11 cellular contexts compared by ENCODE assay signal in the genomic region with DNA sequence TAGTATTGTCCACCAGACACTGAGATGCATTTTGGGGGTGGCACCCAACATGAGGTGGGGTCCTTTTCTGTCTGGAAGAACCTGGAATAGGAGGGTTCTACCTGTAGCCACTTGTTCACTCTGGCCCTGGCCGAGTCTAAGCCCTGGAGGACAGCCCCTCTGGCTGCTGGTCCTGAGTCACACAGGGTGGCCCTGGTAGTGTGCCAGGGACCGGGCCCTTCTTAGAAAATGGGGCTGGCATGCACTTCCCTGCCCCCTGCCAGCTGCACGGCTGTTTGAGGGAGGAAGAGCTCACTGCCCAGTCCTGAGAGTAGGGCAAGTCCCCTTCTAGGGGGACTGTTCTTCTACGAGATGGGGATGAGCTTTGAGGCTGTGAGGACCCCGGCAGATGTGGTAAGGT. TPM values are rescaled to one million over a fixed set of nuclear protein-coding genes. Genes with fewer than 3 reads are reported as not detected.
DNase-seq lines count a peak whose midpoint lies in the region; ATAC-seq and TF ChIP-seq lines count a peak whose summit lies in the region.
"Had no signal": no experiment of that assay in that cellular context is flagged by ENCODE, and none has a peak within 500 bp of the region (broad histone marks: within the 10 kb centered on the region; RNA-seq: fewer than 3 reads in every experiment).

No MANE protein-coding gene starts in this region.

- H2BK120ac ChIP-seq in H9 (ENCODE audit: low read depth, low read length, poor library complexity, severe bottlenecking), result no peak overlapping the region

- no peak overlapping the region for H3K14ac ChIP-seq in H9 (ENCODE audit: insufficient read depth, low read length)

- no peak overlapping the region for H3K9ac ChIP-seq in H9 (ENCODE audit: extremely low read depth, insufficient read length, low read length)

- H3K4me1 ChIP-seq in H9 (ENCODE audit: insufficient read depth, low read length) (peaks cover 9% of the 10 kb centered on the region; the same call in 1 of the 2 replicates), HAP-1 (peaks cover 7% of the 10 kb centered on the region)

- no peak overlapping the region for H2AK5ac ChIP-seq in H9 (ENCODE audit: insufficient read length, low read length)

- H3K36me3 ChIP-seq in HAP-1 (replicated peaks), result peaks cover 30% of the 10 kb centered on the region

- no peak overlapping the region for H2BK12ac ChIP-seq in H9 (ENCODE audit: insufficient read length, low read depth, low read length)

- H3K4me1 Mint-ChIP-seq in H9 (peaks cover 26 to 36% of the 10 kb centered on the region in 2 experiments), T-cell (peaks cover 7 to 16% (median 16%) of the 10 kb centered on the region in 3 donors)

- H3K9me3 Mint-ChIP-seq in H9, result no peaks in the 10 kb centered on the region
- no peaks in the 10 kb centered on the region for H3K9me3 Mint-ChIP-seq in T-cell

- H2BK5ac ChIP-seq in H9 (ENCODE audit: insufficient read length, low read length), result no peak overlapping the region

- H2BK20ac ChIP-seq in H9 (ENCODE audit: low read depth, low read length, poor library complexity, severe bottlenecking), result no peak overlapping the region

- no peak for TF ChIP-seq CTCF in H9 (conservative IDR thresholded peaks at IDR 0.05)
- TF ChIP-seq CTCF in GM13976 (IDR thresholded peaks at IDR 0.05; ENCODE audit: borderline replicate concordance, control extremely low read depth, extremely low read depth, insufficient read depth, missing control alignments), result no peak

- no peak overlapping the region for H4K91ac ChIP-seq in H9 (ENCODE audit: insufficient read length, low read depth, low read length)

- H2BK15ac ChIP-seq in H9 (ENCODE audit: low read depth, low read length), result no peak overlapping the region

- no peaks in the 10 kb centered on the region for H4K20me1 ChIP-seq in H9 (ENCODE audit: control insufficient read depth, insufficient read depth, insufficient read length)

- CTCF ChIA-PET in T-cell (lab: Charles Lee), result no interaction called here

- no peak overlapping the region for H3K23ac ChIP-seq in H9 (ENCODE audit: insufficient read length, low read depth, low read length)

- no peak overlapping the region for H2AFZ ChIP-seq in H9 (ENCODE audit: low read length)

- H3K36me3 Mint-ChIP-seq in H9 (ENCODE audit: insufficient read depth in 1 of 3, low read depth in 3 of 3), result peaks cover 24 to 44% (median 37%) of the 10 kb centered on the region in 3 experiments; a peak in 6 of 7 replicates
- H3K36me3 Mint-ChIP-seq in T-cell, result peaks cover 3% of the 10 kb centered on the region

- H4K8ac ChIP-seq in H9 (replicated peaks; ENCODE audit: insufficient read length, low read depth, low read length), result no peak overlapping the region

- no peak for ATAC-seq in T-cell (replicated peaks in 1 of 4)
- ATAC-seq in GM19023 (IDR thresholded peaks at IDR 0.05; ENCODE audit: unreplicated experiment), result no peak

- H3K27me3 ChIP-seq in H9 (ENCODE audit: insufficient read depth, low read length), result no peaks in the 10 kb centered on the region
- no peaks in the 10 kb centered on the region for H3K27me3 ChIP-seq in HAP-1 (ENCODE audit: low read depth)
- H3K27me3 ChIP-seq: upper lobe of left lung had no signal

- no CpG with 5 or more reads among the region's 5 CpGs for WGBS in H9 (ENCODE audit: extremely low coverage, insufficient read length, low lambda C conversion rate)

- POLR2A ChIA-PET in T-cell (lab: Charles Lee), result no interaction called here

- H3K4me3 Mint-ChIP-seq in H9 (peak overlapping the region; percentile 85 to 98; a peak in 4 of 5 replicates), T-cell (peak overlapping the region in 1 of 3 donors; percentile 89)

- H3K4me2 ChIP-seq in H9 (ENCODE audit: insufficient read depth, insufficient read length, low read length), result peak overlapping the region; percentile 19

- H3K56ac ChIP-seq in H9 (ENCODE audit: insufficient read length, low read depth, low read length), result no peak overlapping the region

- peaks cover 3% of the 10 kb centered on the region for H3K79me1 ChIP-seq in H9 (ENCODE audit: insufficient read depth, low read depth, low read length, poor library complexity, severe bottlenecking)

- no peak overlapping the region for H3K4me3 ChIP-seq in HAP-1

- H3K9me3 ChIP-seq in H9 (ENCODE audit: control insufficient read depth, low read depth, low read length) (no peaks in the 10 kb centered on the region), HAP-1 (no peaks in the 10 kb centered on the region)
- H3K9me3 ChIP-seq: upper lobe of left lung had no signal

- in situ Hi-C loops in HAP-1 (cut with MboI; ENCODE audit: low sequenced_read_pairs), result loop anchor here (25.0 kb wide), 1 partner anchor 859 kb away; a partner anchor contains a TSS
- in situ Hi-C loops in GM13976 (cut with MboI; ENCODE audit: low sequenced_read_pairs, unreplicated experiment), result no loop called here

- no peak overlapping the region for H3K18ac ChIP-seq in H9 (ENCODE audit: insufficient read length, low read depth, low read length)

- no peak overlapping the region for H3T11ph ChIP-seq in H9 (ENCODE audit: low read length)

- no peak overlapping the region for H3K4ac ChIP-seq in H9 (ENCODE audit: low read depth, low read length)

- peak; percentile 64 for DNase-seq in Ammon's horn (ENCODE audit: low spot score)
- no peak for DNase-seq in H9
- peak; percentile 53 for DNase-seq in astrocyte of the hippocampus (ENCODE audit: low read depth, low spot score)
- peak; percentile 63 for DNase-seq in myocyte (ENCODE audit: low read depth)
- no peak for DNase-seq in HAP-1 (ENCODE audit: low spot score in 2 of 2)
- no peak for DNase-seq in GM13976 (ENCODE audit: low spot score)
- no peak for DNase-seq in T-cell
- DNase-seq: left cardiac atrium, NCI-H1417 treated with DMSO at 0.1 percent for 48 hours had no signal

- H3K79me2 ChIP-seq in H9 (ENCODE audit: insufficient read depth, low read length), result no peaks in the 10 kb centered on the region; the same call in 1 of the 2 replicates

- H3K27ac Mint-ChIP-seq in H9 (peak overlapping the region; percentile 34 to 86 (median 76); a peak in 3 of 7 replicates), T-cell (no peak overlapping the region)

- no peak overlapping the region for H4K5ac ChIP-seq in H9 (ENCODE audit: insufficient read length, low read depth, low read length)

- H3K27ac ChIP-seq in H9 (ENCODE audit: insufficient read length, low read depth, low read length), result no peak overlapping the region

- H3K23me2 ChIP-seq in H9 (ENCODE audit: insufficient read length, low read depth, low read length, poor library complexity, severe bottlenecking), result peaks cover 16% of the 10 kb centered on the region

- H3K27me3 Mint-ChIP-seq in H9 (ENCODE audit: low read depth) (no peaks in the 10 kb centered on the region), T-cell (no peaks in the 10 kb centered on the region)

RNA-seq across cellular contexts. Expression of a gene that starts 2.2 kb away (rescaled TPM):
- 79.3 and 80.2 TPM in 2 replicates for total RNA-seq in H9 (2021)
- 41.5 and 41.7 TPM in 2 replicates for total RNA-seq in myocyte
- polyA plus RNA-seq in myocyte (2012), result 30.8 TPM
- total RNA-seq in T-cell, result 10 to 100 TPM in 3 of 5 donors, 1 to 10 TPM in 2; 3.6 to 14.9 (median 11.2) TPM

RNA-seq across cellular contexts. Expression of a gene that starts 6.7 kb away (rescaled TPM):
- total RNA-seq in H9 (2021), result 358 and 363 TPM in 2 replicates
- 656 and 816 TPM in 2 replicates for total RNA-seq in myocyte
- polyA plus RNA-seq in myocyte (2012), result 808 TPM
- 100 to 1,000 TPM in 1 of 5 donors, 10 to 100 TPM in 4; 31.2 to 143 (median 88.1) TPM for total RNA-seq in T-cell

RNA-seq across cellular contexts. Expression of a gene that starts 12.6 kb away (rescaled TPM):
- 36.5 and 41.0 TPM in 2 replicates for total RNA-seq in H9 (2021)
- total RNA-seq in myocyte, result 49.2 and 59.8 TPM in 2 replicates
- 208 TPM for polyA plus RNA-seq in myocyte (2012)
- total RNA-seq in T-cell, result 10 to 100 TPM; 17.9 to 53.0 (median 42.9) TPM

RNA-seq across cellular contexts. Expression of a gene that starts 19.1 kb away (rescaled TPM):
- 57.1 and 57.7 TPM in 2 replicates for total RNA-seq in H9 (2021)
- total RNA-seq in myocyte, result 59.1 and 65.8 TPM in 2 replicates
- polyA plus RNA-seq in myocyte (2012), result 281 TPM
- 10 to 100 TPM; 47.9 to 80.7 (median 76.0) TPM for total RNA-seq in T-cell

RNA-seq across cellular contexts. Expression of a gene that starts 23.1 kb away (rescaled TPM):
- total RNA-seq in H9 (2021), result 21.0 and 24.2 TPM in 2 replicates
- total RNA-seq in myocyte, result 6.5 and 7.2 TPM in 2 replicates
- polyA plus RNA-seq in myocyte (2012), result 17.9 TPM
- 10 to 100 TPM; 46.2 to 64.7 (median 51.4) TPM for total RNA-seq in T-cell

Comparison
In these comparisons a context has a peak if more than half of its experiments do, and no peak if none do; other contexts are left out.
1. DNase-seq: peak in Ammon's horn (single experiment), astrocyte of the hippocampus (single experiment) and myocyte (single experiment); none in H9 (single experiment), HAP-1 (0 of 2), GM13976 (single experiment) and T-cell (0 of 34).
2. H3K27ac Mint-ChIP-seq: peak in H9 (3 of 3); none in T-cell (0 of 2).